22 cellular contexts compared by ENCODE assay signal in genomic region chr6:20341564-20341963, GRCh38.
"Had no signal": no experiment of that assay in that cellular context is flagged by ENCODE, and none has a peak within 500 bp of the region (broad histone marks: within the 10 kb centered on the region; RNA-seq: fewer than 3 reads in every experiment).

No MANE protein-coding gene starts in this region.

- H3K9me3 ChIP-seq: MG63, SJSA1 had no signal

- H3K36me3 Mint-ChIP-seq: IgD-negative memory B cell had no signal

- H3K36me3 ChIP-seq: MG63, SJSA1 had no signal

- DNase-seq: Kasumi-1, MG63, NCI-H1092 treated with DMSO at 0.1 percent for 48 hours, NCI-H1417, NCI-H1436 treated with DMSO at 0.1 percent for 48 hours, NCI-H1694, NCI-H187 treated with DMSO at 0.1 percent for 48 hours, NCI-H2029 treated with DMSO at 0.1 percent for 48 hours, NCI-H2171 treated with DMSO at 0.1 percent for 48 hours, NCI-H345, NCI-H510A treated with DMSO at 0.1 percent for 48 hours, NCI-H526, NCI-H82, Right ventricle myocardium superior, RPMI8226, SIG-M5 had no signal

- H3K4me3 Mint-ChIP-seq: IgD-negative memory B cell had no signal

- H3K27me3 ChIP-seq: MG63, SJSA1 had no signal

- H3K4me1 ChIP-seq: SJSA1 had no signal

- H3K27ac ChIP-seq: HL-60, KMS-11, SJSA1, SK-N-MC had no signal

- H3K27ac Mint-ChIP-seq: IgD-negative memory B cell had no signal

- H3K4me3 ChIP-seq: K562, MG63, SJSA1, SK-N-MC had no signal

- ATAC-seq: K562 had no signal
